8 cellular contexts compared by ENCODE assay signal in the genomic region with DNA sequence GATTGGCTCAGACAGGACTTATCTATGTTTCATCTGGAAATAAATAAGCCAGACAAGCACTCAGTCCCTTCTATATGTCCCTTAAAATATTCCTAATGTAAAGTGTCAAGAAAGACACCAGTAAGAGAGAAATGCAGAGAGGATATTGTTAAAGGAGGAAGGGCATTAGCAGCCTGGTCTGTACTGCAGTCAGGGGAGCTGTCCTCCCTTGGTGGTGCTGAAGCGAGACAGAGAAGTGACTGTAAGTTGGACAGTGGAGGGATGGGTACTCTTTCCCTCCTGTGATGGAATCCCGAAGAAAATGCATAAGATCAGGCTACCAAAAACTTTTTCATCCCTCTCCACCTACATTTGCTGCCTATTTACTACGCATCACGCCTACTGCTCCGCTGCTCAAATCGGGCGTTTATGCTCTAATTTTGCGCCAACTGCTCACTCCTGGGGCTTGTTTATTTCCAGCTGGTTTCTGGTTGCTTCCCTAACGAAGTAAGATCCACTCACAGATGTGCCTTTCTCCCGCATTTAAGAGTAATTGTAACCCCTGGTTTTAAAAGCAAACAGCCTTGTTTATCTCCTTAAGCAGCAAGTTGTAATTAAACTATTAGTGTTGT. TPM values are rescaled to one million over a fixed set of nuclear protein-coding genes. Genes with fewer than 3 reads are reported as not detected.
DNase-seq lines count a peak whose midpoint lies in the region; ATAC-seq, FAIRE-seq and TF ChIP-seq lines count a peak whose summit lies in the region.

No MANE protein-coding gene starts in this region.

- TF ChIP-seq CTCF in GM12865 (IDR thresholded peaks at IDR 0.05; ENCODE audit: insufficient read depth, low read depth, low read length, missing control alignments) (no peak), keratinocyte (optimal IDR thresholded peaks at IDR 0.05 in 1 of 3, IDR thresholded peaks at IDR 0.05 in 1 of 3, conservative IDR thresholded peaks at IDR 0.05 in 1 of 3; ENCODE audit: extremely low read depth in 1 of 3, insufficient read depth in 2 of 3, low read length in 3 of 3) (no peak), testis (IDR thresholded peaks at IDR 0.05) (no peak)

- FAIRE-seq in keratinocyte (lab: Jason Lieb, UNC): peak; percentile 41

- no peaks in the 10 kb centered on the region for H3K79me2 ChIP-seq in keratinocyte (ENCODE audit: control insufficient read depth, insufficient read depth, low read length)

- peaks cover 27% of the 10 kb centered on the region for H3K27me3 ChIP-seq in keratinocyte (ENCODE audit: control insufficient read depth, extremely low read depth, insufficient read depth, low read length)
- no peaks in the 10 kb centered on the region for H3K27me3 ChIP-seq in testis

- 18 to 25% methylated on average over 10 of the region's 10 CpGs for WGBS in testis, 2 donors

- H3K4me1 ChIP-seq in keratinocyte (ENCODE audit: control insufficient read depth, extremely low read depth, insufficient read depth, low read length) (no peaks in the 10 kb centered on the region), testis (no peaks in the 10 kb centered on the region)

- intact Hi-C loops in testis (cut with DNase I; ENCODE audit: low total_unique reads): no loop called here

- no peak overlapping the region for H3K9ac ChIP-seq in keratinocyte (ENCODE audit: control insufficient read depth, extremely low read depth, insufficient read depth, low read length)

- H3K4me3 ChIP-seq in GM12865 (ENCODE audit: low read depth, low read length): no peak overlapping the region
- H3K4me3 ChIP-seq in keratinocyte (ENCODE audit: control insufficient read depth in 2 of 3, extremely low read depth in 1 of 3, insufficient read depth in 2 of 3, low read depth in 1 of 3, low read length in 3 of 3): no peak overlapping the region
- no peak overlapping the region for H3K4me3 ChIP-seq in testis

- no peak overlapping the region for H3K4me2 ChIP-seq in keratinocyte (ENCODE audit: control insufficient read depth, extremely low read depth, insufficient read depth, low read depth, low read length)

- dilution Hi-C loops in keratinocyte (cut with MboI; ENCODE audit: extremely low pct_ligation_motif_present, low sequenced_read_pairs): no loop called here

- no peak for ATAC-seq in GM19035 (IDR thresholded peaks at IDR 0.05; ENCODE audit: unreplicated experiment)
- ATAC-seq in HG03565 (IDR thresholded peaks at IDR 0.05; ENCODE audit: unreplicated experiment): no peak

- no peaks in the 10 kb centered on the region for H3K36me3 ChIP-seq in keratinocyte (ENCODE audit: control insufficient read depth in 2 of 2, extremely low read depth in 1 of 2, insufficient read depth in 2 of 2, low read length in 2 of 2)
- no peaks in the 10 kb centered on the region for H3K36me3 ChIP-seq in testis (ENCODE audit: low read depth, missing control alignments)

- H3K27ac ChIP-seq in keratinocyte (ENCODE audit: control insufficient read depth, insufficient read depth, low read length) (no peak overlapping the region), testis (no peak overlapping the region)

- no peaks in the 10 kb centered on the region for H3K9me3 ChIP-seq in keratinocyte (ENCODE audit: control insufficient read depth, low read depth, low read length)
- no peaks in the 10 kb centered on the region for H3K9me3 ChIP-seq in testis

- TF ChIP-seq POLR2A in testis (IDR thresholded peaks at IDR 0.05): no peak

- peak; percentile 50 for DNase-seq in GM12865 (ENCODE audit: low read depth)
- peak; percentile 46 for DNase-seq in MV-4-11 (lab: John Stamatoyannopoulos, UW)
- DNase-seq in amniotic stem cell (lab: John Stamatoyannopoulos, UW): peak; percentile 34
- peak; percentile 11 for DNase-seq in keratinocyte (ENCODE audit: low read depth, low spot score)
- DNase-seq in testis: peak; percentile 88
- DNase-seq in NCI-H510A (lab: John Stamatoyannopoulos, UW): no peak

- H2AFZ ChIP-seq in keratinocyte (ENCODE audit: control insufficient read depth, low read length): no peak overlapping the region

- H3K9me1 ChIP-seq in keratinocyte (ENCODE audit: control insufficient read depth, extremely low read depth, insufficient read depth, low read length): no peaks in the 10 kb centered on the region

- no peaks in the 10 kb centered on the region for H4K20me1 ChIP-seq in keratinocyte (ENCODE audit: control insufficient read depth, extremely low read depth, insufficient read depth, low read length)

RNA-seq across cellular contexts. Expression of a gene that starts 35.2 kb away (rescaled TPM):
- polyA plus RNA-seq in keratinocyte: 0.22 to 0.97 TPM (median 0.57 TPM) in 3 replicates
- polyA plus RNA-seq in keratinocyte (2011; ENCODE audit: low read depth): 0.32 TPM
- polyA plus RNA-seq in keratinocyte (2011; cell fraction: cytosol; rRNA removed): 1.0 and 1.8 TPM in 2 replicates
- 2.0 and 2.7 TPM in 2 replicates for polyA plus RNA-seq in keratinocyte (2011; cell fraction: nucleus; rRNA removed)
- 0.54 and 0.78 TPM in 2 replicates for polyA plus RNA-seq in keratinocyte (2012; ENCODE audit: low replicate concordance)
- 0.75 to 1.6 TPM (median 1.2 TPM) in 3 replicates for polyA minus RNA-seq in keratinocyte
- polyA minus RNA-seq in keratinocyte (2011; cell fraction: cytosol; rRNA and poly(A)+ RNA removed): 2.1 TPM
- polyA minus RNA-seq in keratinocyte (2011; cell fraction: nucleus; rRNA and poly(A)+ RNA removed): 2.5 and 7.2 TPM in 2 replicates
- total RNA-seq in testis: 1 to 10 TPM; 6.5 to 7.6 TPM
- polyA plus RNA-seq in testis (ENCODE audit: insufficient read depth, low read depth, low replicate concordance): 5.1 TPM
